In genomic region chr11:34953955-34954354, GRCh38 we compare ENCODE assay signal across 2 cellular contexts.
TF ChIP-seq lines count a peak whose summit lies in the region.

No MANE protein-coding gene starts in this region.

TF ChIP-seq in K562, 482 proteins besides CTCF, POLR2A, EP300 and RAD21:
- peak; percentile 79 for TF ChIP-seq TFE3 (CRISPR knock-in tag; IDR thresholded peaks at IDR 0.05)
- 0 out of 2 replicates have a peak, but pooled peaks have one; percentile 21 for TF ChIP-seq USF2 (CRISPR knock-in tag; IDR thresholded peaks at IDR 0.05)
- TF ChIP-seq RAD51 (IDR thresholded peaks at IDR 0.05; ENCODE audit: borderline replicate concordance, low read depth) = peak; percentile 68
- no peak for TF ChIP-seq NFE2 (IDR thresholded peaks at IDR 0.05; ENCODE audit: low read depth)
- no peak for TF ChIP-seq IFI16 (CRISPR knock-in tag; IDR thresholded peaks at IDR 0.05)
- TF ChIP-seq TOE1 (IDR thresholded peaks at IDR 0.05; ENCODE audit: borderline replicate concordance) = peak; percentile 36; the same call in 1 of the 2 replicates
- no peak for TF ChIP-seq TOE1 (CRISPR knock-in tag; IDR thresholded peaks at IDR 0.05; ENCODE audit: borderline replicate concordance, low read depth)
- TF ChIP-seq RFX5 (IDR thresholded peaks at IDR 0.05; ENCODE audit: low read depth, low read length) = peak; percentile 82
- TF ChIP-seq GATA2 (CRISPR knock-in tag; IDR thresholded peaks at IDR 0.05) = no peak

TF ChIP-seq in WTC11, 78 proteins besides CTCF, POLR2A, EP300 and RAD21:
- TF ChIP-seq NR2C2 (CRISPR knock-in tag; IDR thresholded peaks at IDR 0.05) = no peak
- no peak for TF ChIP-seq ELF4 (CRISPR knock-in tag; IDR thresholded peaks at IDR 0.05; ENCODE audit: low read depth)
- TF ChIP-seq RORB (CRISPR knock-in tag; IDR thresholded peaks at IDR 0.05) = no peak
- no peak for TF ChIP-seq PRDM15 (CRISPR knock-in tag; IDR thresholded peaks at IDR 0.05)
- no peak for TF ChIP-seq STAT6 (CRISPR knock-in tag; conservative IDR thresholded peaks at IDR 0.05; ENCODE audit: low read depth)
- TF ChIP-seq GRHL2 (CRISPR knock-in tag; IDR thresholded peaks at IDR 0.05; ENCODE audit: insufficient replicate concordance, severe bottlenecking) = no peak
- TF ChIP-seq TCF7 (CRISPR knock-in tag; IDR thresholded peaks at IDR 0.05; ENCODE audit: low read depth) = no peak
- TF ChIP-seq JAZF1 (CRISPR knock-in tag; IDR thresholded peaks at IDR 0.05) = no peak
- TF ChIP-seq AR (CRISPR knock-in tag; IDR thresholded peaks at IDR 0.05) = no peak
- TF ChIP-seq ARID4B (CRISPR knock-in tag; IDR thresholded peaks at IDR 0.05; ENCODE audit: borderline replicate concordance) = no peak
- TF ChIP-seq ERG (CRISPR knock-in tag; IDR thresholded peaks at IDR 0.05) = no peak
- no peak for TF ChIP-seq MYBL2 (CRISPR knock-in tag; IDR thresholded peaks at IDR 0.05)
- TF ChIP-seq NFE2L1 (CRISPR knock-in tag; IDR thresholded peaks at IDR 0.05) = no peak
- TF ChIP-seq PRRX2 (CRISPR knock-in tag; IDR thresholded peaks at IDR 0.05) = no peak
- TF ChIP-seq PREB (CRISPR knock-in tag; IDR thresholded peaks at IDR 0.05; ENCODE audit: borderline replicate concordance) = no peak
- no peak for TF ChIP-seq IRF1 (CRISPR knock-in tag; IDR thresholded peaks at IDR 0.05)
- TF ChIP-seq ZBTB43 (CRISPR knock-in tag; IDR thresholded peaks at IDR 0.05) = no peak
- TF ChIP-seq NR1H2 (CRISPR knock-in tag; IDR thresholded peaks at IDR 0.05) = no peak
- no peak for TF ChIP-seq ZNF396 (CRISPR knock-in tag; IDR thresholded peaks at IDR 0.05; ENCODE audit: borderline replicate concordance)
- TF ChIP-seq CBFB (CRISPR knock-in tag; IDR thresholded peaks at IDR 0.05; ENCODE audit: low read depth) = no peak
